Comparison of ENCODE assay signal across 36 cellular contexts in genomic region chr6:116730513-116730912, GRCh38. TPM values are rescaled to one million over a fixed set of nuclear protein-coding genes. Genes with fewer than 3 reads are reported as not detected.
"Had no signal": no experiment of that assay in that cellular context is flagged by ENCODE, and none has a peak within 500 bp of the region (broad histone marks: within the 10 kb centered on the region; RNA-seq: fewer than 3 reads in every experiment).

No MANE protein-coding gene starts in this region.

- H3K9me3 ChIP-seq: body of pancreas, breast epithelium had no signal

- H3K4me3 ChIP-seq: adrenal gland, ascending aorta, body of pancreas, breast epithelium, cardiac muscle cell had no signal

- H3K27ac ChIP-seq: adrenal gland, ascending aorta, body of pancreas, brain microvascular endothelial cell, breast epithelium, cardiac muscle cell had no signal

- FAIRE-seq: astrocyte, bronchial epithelial cell had no signal

- ATAC-seq: activated naive CD4-positive, alpha-beta T cell treated with anti-CD3 and anti-CD28 coated beads, Interleukin-2, amount 50 U/mL, for 72 hours; activated naive CD8-positive, alpha-beta T cell treated with anti-CD3 and anti-CD28 coated beads, Interleukin-2, amount 50 U/mL, for 24 hours; activated T-cell treated with anti-CD3 and anti-CD28 coated beads, Interleukin-2, amount 50 U/mL, for 4 hours; activated T-cell treated with anti-CD3 and anti-CD28 coated beads, Interleukin-2, amount 50 U/mL, for 72 hours; activated T-helper 17 cell treated with anti-CD3 and anti-CD28 coated beads, Interleukin-2, amount 50 U/mL, for 72 hours; body of pancreas had no signal

- H3K27me3 ChIP-seq: adrenal gland, ascending aorta, body of pancreas, brain microvascular endothelial cell, breast epithelium, cardiac muscle cell had no signal

- H3K36me3 ChIP-seq: brain microvascular endothelial cell had no signal

- DNase-seq: activated effector memory CD4-positive, alpha-beta T cell treated with anti-CD3 and anti-CD28 coated beads, Interleukin-2, amount 50 U/mL, for 16 hours; activated effector memory CD4-positive, alpha-beta T cell treated with Interleukin-2 at 50 U/mL for 16 hours; activated gamma-delta T cell; activated gamma-delta T cell treated with Interleukin-2 at 50 U/mL for 16 hours; activated naive CD4-positive, alpha-beta T cell; activated naive CD4-positive, alpha-beta T cell treated with anti-CD3 and anti-CD28 coated beads for 36 hours; activated naive CD4-positive, alpha-beta T cell treated with anti-CD3 and anti-CD28 coated beads, Interleukin-2, amount 10 ng/mL, durations not matched to agents 7 days and 5 days; activated naive CD4-positive, alpha-beta T cell treated with anti-CD3 and anti-CD28 coated beads, Interleukin-2, amount 50 U/mL, for 16 hours; activated naive CD4-positive, alpha-beta T cell treated with Interleukin-2 at 50 U/mL for 16 hours; activated naive CD8-positive, alpha-beta T cell treated with anti-CD3 and anti-CD28 coated beads for 36 hours; activated naive CD8-positive, alpha-beta T cell treated with anti-CD3 and anti-CD28 coated beads, Interleukin-2, amount 10 ng/mL, durations not matched to agents 7 days and 5 days; activated naive CD8-positive, alpha-beta T cell treated with anti-CD3 and anti-CD28 coated beads, Interleukin-2, amount 50 U/mL, for 24 hours; activated T-cell treated with anti-CD3 and anti-CD28 coated beads, Interleukin-2, amount 50 U/mL, for 24 hours; activated T-cell treated with anti-CD3 and anti-CD28 coated beads, Interleukin-2, amount 50 U/mL, for 4 hours; activated T-cell treated with anti-CD3 and anti-CD28 coated beads, Interleukin-2, amount 50 U/mL, for 48 hours; activated T-cell treated with anti-CD3 and anti-CD28 coated beads, Interleukin-2, amount 50 U/mL, for 72 hours; adrenal gland; amniotic stem cell; amygdala; anterior cingulate cortex; aorta; body of pancreas; brain microvascular endothelial cell; caudate nucleus; central memory CD4-positive, alpha-beta T cell; cerebellar nuclear complex had no signal

- H3K4me1 ChIP-seq: ascending aorta, body of pancreas, breast epithelium had no signal

RNA-seq across cellular contexts. Expression of gene FAM162B, which starts 35.0 kb away (rescaled TPM):
- total RNA-seq: activated naive CD4-positive, alpha-beta T cell treated with anti-CD3 and anti-CD28 coated beads for 36 hours; activated naive CD4-positive, alpha-beta T cell treated with anti-CD3 and anti-CD28 coated beads, Interleukin-2, amount 50 U/mL, for 72 hours; activated naive CD8-positive, alpha-beta T cell treated with anti-CD3 and anti-CD28 coated beads for 36 hours; activated naive CD8-positive, alpha-beta T cell treated with anti-CD3 and anti-CD28 coated beads, Interleukin-2, amount 10 ng/mL, durations not matched to agents 7 days and 5 days; activated T-cell treated with anti-CD3 and anti-CD28 coated beads, Interleukin-2, amount 50 U/mL, for 4 hours; activated T-cell treated with anti-CD3 and anti-CD28 coated beads, Interleukin-2, amount 50 U/mL, for 72 hours; activated T-helper 1 cell treated with anti-CD3 and anti-CD28 coated beads, Interleukin-12 subunit alpha, Interleukin-12 subunit beta, Interleukin-2, Interleukin-4 antibody, amounts not matched to agents 30 ng/mL and 10 ng/mL and 1 ng/mL, durations not matched to agents 14 hours and 24 hours and 36 hours; activated T-helper 17 cell treated with anti-CD3 and anti-CD28 coated beads, Interleukin-2, amount 50 U/mL, for 72 hours; activated T-helper 2 cell treated with anti-CD3 and anti-CD28 coated beads, Interferon-gamma antibody, Interleukin-2, Interleukin-4, amounts not matched to agents 10 μg/mL and 5 μg/mL and 100 μg/mL, durations not matched to agents 14 hours and 24 hours and 36 hours; ascending aorta; astrocyte; body of pancreas; bronchial epithelial cell; cardiac muscle cell; chondrocyte had no signal
